ENCODE assay signal across 2 cellular contexts in genomic region chrX:39782276-39782675, GRCh38.
TF ChIP-seq lines count a peak whose summit lies in the region.

No MANE protein-coding gene starts in this region.

TF ChIP-seq in HepG2, 621 proteins besides CTCF, POLR2A, EP300 and RAD21:
- TF ChIP-seq SIX1 (CRISPR knock-in tag; IDR thresholded peaks at IDR 0.05; ENCODE audit: borderline replicate concordance) (no peak), ZNF143 (CRISPR knock-in tag; IDR thresholded peaks at IDR 0.05) (peak; percentile 51), RARG (CRISPR knock-in tag; IDR thresholded peaks at IDR 0.05; ENCODE audit: low read depth) (no peak), ZFP36 (IDR thresholded peaks at IDR 0.05; ENCODE audit: borderline replicate concordance, low read depth, low read length, partially characterized antibody) (no peak), KAT8 (CRISPR knock-in tag; IDR thresholded peaks at IDR 0.05) (no peak), CCAR2 (optimal IDR thresholded peaks at IDR 0.05; ENCODE audit: low read depth, low read length) (no peak), PHF21A (CRISPR knock-in tag; IDR thresholded peaks at IDR 0.05) (no peak), THAP11 (CRISPR knock-in tag; IDR thresholded peaks at IDR 0.05) (peak; percentile 52; the same call in 1 of the 2 replicates), FOXM1 (CRISPR knock-in tag; IDR thresholded peaks at IDR 0.05) (no peak), MAFG (CRISPR knock-in tag; IDR thresholded peaks at IDR 0.05) (no peak)
- TF ChIP-seq, protein P1, sequence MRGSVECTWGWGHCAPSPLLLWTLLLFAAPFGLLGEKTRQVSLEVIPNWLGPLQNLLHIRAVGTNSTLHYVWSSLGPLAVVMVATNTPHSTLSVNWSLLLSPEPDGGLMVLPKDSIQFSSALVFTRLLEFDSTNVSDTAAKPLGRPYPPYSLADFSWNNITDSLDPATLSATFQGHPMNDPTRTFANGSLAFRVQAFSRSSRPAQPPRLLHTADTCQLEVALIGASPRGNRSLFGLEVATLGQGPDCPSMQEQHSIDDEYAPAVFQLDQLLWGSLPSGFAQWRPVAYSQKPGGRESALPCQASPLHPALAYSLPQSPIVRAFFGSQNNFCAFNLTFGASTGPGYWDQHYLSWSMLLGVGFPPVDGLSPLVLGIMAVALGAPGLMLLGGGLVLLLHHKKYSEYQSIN (CRISPR knock-in tag; IDR thresholded peaks at IDR 0.05; ENCODE audit: borderline replicate concordance) = no peak

TF ChIP-seq in H1, 55 proteins besides CTCF, POLR2A, EP300 and RAD21:
- no peak for TF ChIP-seq SIRT6 (IDR thresholded peaks at IDR 0.05; ENCODE audit: low read length)
- TF ChIP-seq SIX5 (IDR thresholded peaks at IDR 0.05; ENCODE audit: low read depth, low read length) = peak; percentile 58
